ENCODE assay signal across 8 cellular contexts in the genomic region with DNA sequence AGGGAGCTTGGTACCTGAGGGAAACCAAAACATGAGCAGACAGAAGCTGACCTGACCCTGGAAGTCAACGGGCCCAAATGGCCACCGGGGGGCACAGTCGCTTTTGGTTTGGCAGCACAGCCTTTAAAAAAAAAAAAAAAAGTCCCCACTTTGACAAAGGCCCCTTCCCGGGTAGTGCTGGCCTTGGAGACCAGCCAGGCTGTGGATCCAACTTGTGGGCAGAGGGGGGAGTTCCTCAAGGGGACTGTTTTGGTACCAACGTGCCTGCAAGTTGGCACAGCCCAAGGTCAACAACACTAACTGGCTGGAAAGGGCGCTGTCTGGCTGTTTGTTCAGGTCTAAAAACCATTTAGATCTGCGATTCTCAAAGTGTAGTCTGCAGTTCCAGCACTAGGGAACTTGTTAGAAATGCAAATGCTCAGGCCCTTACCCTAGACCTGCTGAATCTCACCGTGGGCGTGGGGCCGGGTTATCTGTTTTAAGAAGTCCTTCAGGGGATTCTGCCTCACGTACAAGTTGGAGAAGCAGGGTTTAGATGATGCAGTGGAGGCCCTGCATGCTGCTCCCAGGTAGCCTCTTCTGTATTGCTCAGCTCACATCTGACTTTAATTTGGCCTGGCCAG.
DNase-seq lines count a peak whose midpoint lies in the region; ATAC-seq and TF ChIP-seq lines count a peak whose summit lies in the region.

No MANE protein-coding gene starts in this region.

- ATAC-seq in DND-41 (ENCODE audit: insufficient read depth, low read depth) = peak; percentile 39
- peak; percentile 32 to 39 for ATAC-seq in activated naive CD4-positive, alpha-beta T cell treated with anti-CD3 and anti-CD28 coated beads, Interleukin-2, amount 50 U/mL, for 72 hours
- ATAC-seq in Right ventricle myocardium superior (ENCODE audit: poor library complexity) = peak; percentile 63

- H4K20me1 ChIP-seq in DND-41 (ENCODE audit: insufficient read depth, low read length) (no peaks in the 10 kb centered on the region), GM23248 (ENCODE audit: insufficient read depth) (no peaks in the 10 kb centered on the region), Karpas-422 (ENCODE audit: insufficient read depth, low read depth, low read length) (no peaks in the 10 kb centered on the region)

- no peak for TF ChIP-seq EP300 in ovary (IDR thresholded peaks at IDR 0.05)

- H3K4me2 ChIP-seq in DND-41 (ENCODE audit: insufficient read depth, low read length) (peak overlapping the region; percentile 71), GM23248 (ENCODE audit: unreplicated experiment) (peak overlapping the region; percentile 91), Karpas-422 (ENCODE audit: low read depth, low read length, poor library complexity, severe bottlenecking) (peak overlapping the region; percentile 92)

- no peaks in the 10 kb centered on the region for H3K79me2 ChIP-seq in DND-41 (ENCODE audit: insufficient read depth, low read length)
- H3K79me2 ChIP-seq in GM23248 (ENCODE audit: insufficient read depth) = no peaks in the 10 kb centered on the region
- peaks cover 12% of the 10 kb centered on the region for H3K79me2 ChIP-seq in Karpas-422 (ENCODE audit: low read length)

- peak overlapping the region; percentile 70 for H2AFZ ChIP-seq in DND-41 (ENCODE audit: low read depth, low read length)
- peak overlapping the region; percentile 58 for H2AFZ ChIP-seq in GM23248
- H2AFZ ChIP-seq in Karpas-422 (ENCODE audit: low read length) = peak overlapping the region; percentile 27; the same call in 1 of the 2 replicates

- peaks cover 46% of the 10 kb centered on the region for H3F3A ChIP-seq in GM23248 (ENCODE audit: insufficient read depth)

- H3K4me1 ChIP-seq in DND-41 (ENCODE audit: insufficient read depth, low read length) = peaks cover 55% of the 10 kb centered on the region
- peaks cover 37% of the 10 kb centered on the region for H3K4me1 ChIP-seq in GM23248 (ENCODE audit: insufficient read depth)
- peaks cover 68% of the 10 kb centered on the region for H3K4me1 ChIP-seq in Karpas-422 (ENCODE audit: low read length)
- peaks cover 8% of the 10 kb centered on the region for H3K4me1 ChIP-seq in ovary (ENCODE audit: insufficient read depth)
- H3K4me1 ChIP-seq in thyroid gland = peaks cover 18 to 20% of the 10 kb centered on the region in 2 donors

- in situ Hi-C loops in GM23248 (cut with MboI) (loop anchor here (25.0 kb wide), 1 partner anchor 1183 kb away; no protein-coding TSS in a partner anchor), SK-MEL-5 (cut with HindIII; ENCODE audit: low pct_unique_long_range_greater_than_20kb, low sequenced_read_pairs) (no loop called here)

- intact Hi-C loops in Right ventricle myocardium superior (cut with DNase I) = loop anchor here (5.0 to 10.0 kb wide), 2 partner anchors 885 to 1178 kb away; a partner anchor contains a TSS
- intact Hi-C loops in ovary (cut with DNase I) = loop anchor here in 1 of 4 donors (10.0 kb wide), 1 partner anchor 1175 kb away; no protein-coding TSS in a partner anchor
- intact Hi-C loops in thyroid gland (cut with DNase I) = no loop called here

- TF ChIP-seq CTCF in DND-41 (IDR thresholded peaks at IDR 0.05; ENCODE audit: borderline replicate concordance, extremely low read depth, low read length, poor library complexity, severe bottlenecking) = peak; percentile 85
- peak in 1 of 3 donors; percentile 12 for TF ChIP-seq CTCF in ovary (IDR thresholded peaks at IDR 0.05)
- TF ChIP-seq CTCF in thyroid gland (IDR thresholded peaks at IDR 0.05) = peak in 4 of 6 experiments; percentile 3 to 55 (median 50)

- H3K27ac ChIP-seq in DND-41 (ENCODE audit: low read length) = peak overlapping the region; percentile 96
- peak overlapping the region; percentile 64 for H3K27ac ChIP-seq in GM23248
- peak overlapping the region; percentile 97 for H3K27ac ChIP-seq in Karpas-422 (ENCODE audit: low read length)
- peak overlapping the region; percentile 13 to 74 for H3K27ac ChIP-seq in ovary
- peak overlapping the region; percentile 65 to 91 (median 71) for H3K27ac ChIP-seq in thyroid gland

- peaks cover 20 to 40% of the 10 kb centered on the region in 2 donors for H3K36me3 Mint-ChIP-seq in activated naive CD4-positive, alpha-beta T cell treated with anti-CD3 and anti-CD28 coated beads, Interleukin-2, amount 50 U/mL, for 72 hours

- H3K9me3 ChIP-seq in DND-41 (ENCODE audit: insufficient read depth, low read length, severe bottlenecking) (no peaks in the 10 kb centered on the region), GM23248 (ENCODE audit: low read depth) (no peaks in the 10 kb centered on the region), Karpas-422 (ENCODE audit: low read length) (no peaks in the 10 kb centered on the region), ovary (no peaks in the 10 kb centered on the region), thyroid gland (no peaks in the 10 kb centered on the region)

- H3K27ac Mint-ChIP-seq in activated naive CD4-positive, alpha-beta T cell treated with anti-CD3 and anti-CD28 coated beads, Interleukin-2, amount 50 U/mL, for 72 hours = peak overlapping the region; percentile 47 to 80

- H3K4me3 ChIP-seq in DND-41 (ENCODE audit: low read depth in 1 of 2, low read length in 2 of 2) (peak overlapping the region in 1 of 2 experiments; percentile 54; a peak in 2 of 4 replicates), GM23248 (peak overlapping the region; percentile 67), Karpas-422 (ENCODE audit: low read length) (peak overlapping the region; percentile 61), ovary (no peak overlapping the region), thyroid gland (replicated peaks in 1 of 3) (no peak overlapping the region)

- DNase-seq in DND-41 (peak; percentile 86), GM23248 (peak; percentile 58), Karpas-422 (peak; percentile 94), SK-MEL-5 (ENCODE audit: low read depth, low spot score) (peak; percentile 91), Right ventricle myocardium superior (peak; percentile 83), ovary (peak; percentile 50 to 73 (median 54)), thyroid gland (peak; percentile 81 to 85)
- peak in 1 of 2 donors; percentile 43 for DNase-seq in activated naive CD4-positive, alpha-beta T cell treated with anti-CD3 and anti-CD28 coated beads, Interleukin-2, amount 50 U/mL, for 72 hours (ENCODE audit: low spot score in 2 of 2)

- no peaks in the 10 kb centered on the region for H3K9me2 ChIP-seq in GM23248 (ENCODE audit: insufficient read depth)
- H3K9me2 ChIP-seq in Karpas-422 (replicated peaks; ENCODE audit: insufficient read depth, low read length) = no peaks in the 10 kb centered on the region

- TF ChIP-seq POLR2A in ovary (IDR thresholded peaks at IDR 0.05) = no peak
- TF ChIP-seq POLR2A in thyroid gland (IDR thresholded peaks at IDR 0.05) = no peak

- H3K27me3 ChIP-seq in DND-41 (ENCODE audit: insufficient read depth, low read length, poor library complexity) (no peaks in the 10 kb centered on the region), GM23248 (replicated peaks; ENCODE audit: insufficient read depth) (no peaks in the 10 kb centered on the region), Karpas-422 (ENCODE audit: low read length) (no peaks in the 10 kb centered on the region), ovary (no peaks in the 10 kb centered on the region), thyroid gland (no peaks in the 10 kb centered on the region)

- WGBS in GM23248 (ENCODE audit: low coverage in 1 of 2, low lambda C conversion rate in 2 of 2, missing lambda C conversion rate in 2 of 2), 2 experiments = 27 to 36% methylated on average over 11 of the region's 11 CpGs
- WGBS in ovary, 3 donors = 13 to 18% (median 15%) methylated on average over 11 of the region's 11 CpGs
- 8 to 13% methylated on average over 6 to 11 of the region's 11 CpGs for WGBS in thyroid gland, 2 donors

- H3K9ac ChIP-seq in DND-41 (ENCODE audit: low read depth, low read length) (peak overlapping the region; percentile 54), GM23248 (peak overlapping the region; percentile 39), Karpas-422 (ENCODE audit: low read length) (peak overlapping the region; percentile 87)

- H3K36me3 ChIP-seq in DND-41 (ENCODE audit: insufficient read depth, low read length) = peaks cover 19% of the 10 kb centered on the region
- no peaks in the 10 kb centered on the region; the same call in 1 of the 2 replicates for H3K36me3 ChIP-seq in GM23248 (ENCODE audit: low read depth)
- no peaks in the 10 kb centered on the region for H3K36me3 ChIP-seq in Karpas-422 (ENCODE audit: insufficient read depth, low read length)
- no peaks in the 10 kb centered on the region for H3K36me3 ChIP-seq in ovary
- H3K36me3 ChIP-seq in thyroid gland = peaks cover 6 to 23% of the 10 kb centered on the region in 2 donors

- peaks cover 6% of the 10 kb centered on the region in 2 donors for H3K9me3 Mint-ChIP-seq in activated naive CD4-positive, alpha-beta T cell treated with anti-CD3 and anti-CD28 coated beads, Interleukin-2, amount 50 U/mL, for 72 hours

Comparison
In these comparisons a context has a peak if more than half of its experiments do, and no peak if none do; other contexts are left out.
1. H3K27ac ChIP-seq: peak in every context shown above with its lines; median percentile 97 in Karpas-422; 96 in DND-41; 71 in thyroid gland; 64 in GM23248; 44 in ovary.
2. H3K4me3 ChIP-seq: peak in GM23248 (single experiment) and Karpas-422 (single experiment); none in ovary (single experiment) and thyroid gland (0 of 3).
3. Peak in every context shown above with its lines, with median percentiles within 50 percentile points of each other: ATAC-seq, H2AFZ ChIP-seq, H3K4me2 ChIP-seq and H3K9ac ChIP-seq.